Comparison of ENCODE assay signal across 35 cellular contexts in the genomic region with DNA sequence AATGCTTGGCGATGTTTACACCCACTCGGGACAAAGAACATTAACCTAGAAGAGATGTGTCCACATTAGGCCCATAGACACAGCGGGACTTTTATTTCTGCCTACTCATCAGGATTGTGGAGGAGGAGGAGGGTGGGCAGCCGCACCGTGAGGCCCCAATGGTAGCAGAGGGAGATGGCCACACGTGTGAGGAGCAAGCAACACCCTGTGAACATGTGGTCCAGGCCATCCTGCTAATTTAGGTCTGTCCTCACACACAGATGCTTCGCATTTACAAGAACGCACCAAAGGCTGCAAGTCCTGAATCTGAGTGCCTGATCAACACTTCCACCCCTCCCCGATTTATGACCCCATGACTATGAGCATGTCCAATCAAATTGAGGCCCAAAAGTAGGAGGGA.
"Had no signal": no experiment of that assay in that cellular context is flagged by ENCODE, and none has a peak within 500 bp of the region (broad histone marks: within the 10 kb centered on the region; RNA-seq: fewer than 3 reads in every experiment).

No MANE protein-coding gene starts in this region.

- H3K27me3 ChIP-seq: MG63 had no signal

- H3K4me3 ChIP-seq: MG63 had no signal

- H3K36me3 ChIP-seq: MG63 had no signal

- DNase-seq: Karpas-422, Kasumi-1, MG63, MM.1S, MV-4-11, NCI-H1048, NCI-H1092, NCI-H1092 treated with DMSO at 0.1 percent for 48 hours, NCI-H1105, NCI-H1105 treated with DMSO at 0.1 percent for 48 hours, NCI-H1417, NCI-H1417 treated with DMSO at 0.1 percent for 48 hours, NCI-H1436, NCI-H1436 treated with DMSO at 0.1 percent for 48 hours, NCI-H146, NCI-H1694, NCI-H1694 treated with DMSO at 0.1 percent for 48 hours, NCI-H187, NCI-H187 treated with DMSO at 0.1 percent for 48 hours, NCI-H1930, NCI-H2029, NCI-H2029 treated with DMSO at 0.1 percent for 48 hours, NCI-H2081, NCI-H2081 treated with DMSO at 0.1 percent for 48 hours, NCI-H2107, NCI-H2171, NCI-H2171 treated with DMSO at 0.1 percent for 48 hours, NCI-H2227 treated with DMSO at 0.1 percent for 48 hours, NCI-H226, NCI-H345, NCI-H446, NCI-H446 treated with DMSO at 0.1 percent for 48 hours, NCI-H510A, NCI-H510A treated with DMSO at 0.1 percent for 48 hours, NCI-H524 had no signal

- H3K9me3 ChIP-seq: MG63 had no signal
